In the genomic region with DNA sequence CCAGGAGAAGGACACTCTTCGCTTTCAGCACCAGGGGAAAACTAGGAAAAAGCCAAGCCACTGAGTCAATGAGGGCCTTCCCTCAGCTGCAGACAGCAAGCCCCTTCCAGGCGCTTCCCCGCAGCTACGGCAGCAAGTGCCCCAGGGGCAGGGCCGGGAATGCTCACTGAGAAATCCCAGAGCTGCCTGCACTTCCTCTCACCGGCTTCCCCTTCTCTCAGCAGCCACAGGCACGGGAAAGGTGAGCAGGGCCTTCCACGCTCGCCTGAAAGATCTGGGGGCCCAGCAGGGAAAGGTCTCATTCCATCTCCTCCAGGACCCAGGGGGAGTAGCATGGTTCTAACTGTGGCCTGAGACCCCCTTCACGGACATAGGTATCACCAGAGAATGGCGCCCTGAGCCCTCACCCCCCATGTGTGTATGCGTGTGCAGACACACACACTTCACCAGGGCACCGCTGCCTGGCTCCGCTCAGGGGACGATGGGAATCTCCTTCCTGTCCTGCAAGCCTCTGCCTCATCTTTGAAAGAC, we compare ENCODE assay signal across 24 cellular contexts. TPM values are rescaled to one million over a fixed set of nuclear protein-coding genes. Genes with fewer than 3 reads are reported as not detected.
DNase-seq lines count a peak whose midpoint lies in the region; ATAC-seq and TF ChIP-seq lines count a peak whose summit lies in the region.
"Had no signal": no experiment of that assay in that cellular context is flagged by ENCODE, and none has a peak within 500 bp of the region (broad histone marks: within the 10 kb centered on the region; RNA-seq: fewer than 3 reads in every experiment).

No MANE protein-coding gene starts in this region.

- no peaks in the 10 kb centered on the region for H3K9me3 ChIP-seq in spleen
- H3K9me3 ChIP-seq: thoracic aorta, vagina had no signal

- TF ChIP-seq POLR2A in spleen (IDR thresholded peaks at IDR 0.05) (no peak), GM18505 (IDR thresholded peaks at IDR 0.05; ENCODE audit: borderline replicate concordance, extremely low read depth, insufficient read depth, insufficient read length) (no peak)

- intact Hi-C loops in spleen (cut with DNase I; ENCODE audit: low total_unique reads), result no loop called here

- DNase-seq in activated naive CD4-positive, alpha-beta T cell treated with anti-CD3 and anti-CD28 coated beads, Interleukin-2, amount 10 ng/mL, durations not matched to agents 7 days and 5 days, result no peak
- no peak for DNase-seq in activated naive CD4-positive, alpha-beta T cell treated with anti-CD3 and anti-CD28 coated beads, Interleukin-2, amount 50 U/mL, for 16 hours
- DNase-seq in WTC11 (ENCODE audit: low spot score) (peak; percentile 40), left kidney (ENCODE audit: low read depth, low spot score) (peak; percentile 44), spleen (peak; percentile 64), midbrain (lab: John Stamatoyannopoulos, UW) (no peak)
- DNase-seq: activated CD4-positive, alpha-beta T cell treated with anti-CD3 and anti-CD28 coated beads, Interleukin-2, amount 50 U/mL, for 48 hours; activated CD8-positive, alpha-beta memory T cell treated with anti-CD3 and anti-CD28 coated beads, Interleukin-2, amount 50 U/mL, for 4 hours; CD8-positive, alpha-beta T cell; left ventricle myocardium superior; naive thymus-derived CD4-positive, alpha-beta T cell; NCI-H2029; NCI-H748 treated with DMSO at 0.1 percent for 48 hours; stimulated activated CD4-positive, alpha-beta T cell treated with anti-CD3 and anti-CD28 coated beads, Interleukin-15, amount 100 ng/mL, for 24 hours; stimulated activated naive CD4-positive, alpha-beta T cell treated with Interleukin-2 at 50 U/mL for 16 hours had no signal

- no peaks in the 10 kb centered on the region for H3K36me3 ChIP-seq in spleen
- H3K36me3 ChIP-seq: thoracic aorta, vagina had no signal

- peaks cover 0 to 5% (median 0%) of the 10 kb centered on the region in 7 donors for H3K27me3 ChIP-seq in spleen (replicated peaks in 1 of 7)
- H3K27me3 ChIP-seq: vagina had no signal

- H3K27ac ChIP-seq in spleen, result no peak overlapping the region
- H3K27ac ChIP-seq: 22Rv1, thoracic aorta, vagina had no signal

- no peak overlapping the region for H3K4me3 ChIP-seq in spleen
- H3K4me3 ChIP-seq: thoracic aorta, vagina had no signal

- peaks cover 4% of the 10 kb centered on the region for H3K36me3 Mint-ChIP-seq in activated naive CD4-positive, alpha-beta T cell treated with anti-CD3 and anti-CD28 coated beads, Interleukin-2, amount 10 ng/mL, durations not matched to agents 7 days and 5 days
- no peaks in the 10 kb centered on the region for H3K36me3 Mint-ChIP-seq in WTC11
- H3K36me3 Mint-ChIP-seq: activated naive CD4-positive, alpha-beta T cell treated with anti-CD3 and anti-CD28 coated beads, Interleukin-2, amount 50 U/mL, for 72 hours; CD8-positive, alpha-beta T cell; mesothelial cell of epicardium had no signal

- ATAC-seq in WTC11 (peak; percentile 56), GM18505 (IDR thresholded peaks at IDR 0.05; ENCODE audit: unreplicated experiment) (no peak), HG03045 (IDR thresholded peaks at IDR 0.05; ENCODE audit: unreplicated experiment) (no peak)
- ATAC-seq: activated CD4-positive, CD25-positive, alpha-beta regulatory T cell treated with anti-CD3 and anti-CD28 coated beads, Interleukin-2, amount 50 U/mL, for 24 hours; activated naive CD4-positive, alpha-beta T cell treated with anti-CD3 and anti-CD28 coated beads, Interleukin-2, amount 50 U/mL, for 72 hours; CD8-positive, alpha-beta T cell; left ventricle myocardium superior; naive thymus-derived CD4-positive, alpha-beta T cell had no signal

- CTCF ChIA-PET in activated naive CD4-positive, alpha-beta T cell treated with anti-CD3 and anti-CD28 coated beads, Interleukin-2, amount 10 ng/mL, durations not matched to agents 7 days and 5 days (lab: Charles Lee), result no interaction called here
- CTCF ChIA-PET in WTC11 (lab: Charles Lee), result interaction anchor here (1.0 kb wide), 1 partner anchor 659 kb away, joined by 3 read pairs; no protein-coding TSS in a partner anchor

- peaks cover 25 to 66% (median 56%) of the 10 kb centered on the region in 6 donors for H3K4me1 ChIP-seq in spleen

- H3K4me3 Mint-ChIP-seq in activated naive CD4-positive, alpha-beta T cell treated with anti-CD3 and anti-CD28 coated beads, Interleukin-2, amount 10 ng/mL, durations not matched to agents 7 days and 5 days, result no peak overlapping the region
- no peak overlapping the region; the same call in 1 of the 2 replicates for H3K4me3 Mint-ChIP-seq in WTC11
- H3K4me3 Mint-ChIP-seq: CD8-positive, alpha-beta T cell; mesothelial cell of epicardium; naive thymus-derived CD4-positive, alpha-beta T cell had no signal

- no peaks in the 10 kb centered on the region for H3K9me3 Mint-ChIP-seq in activated naive CD4-positive, alpha-beta T cell treated with anti-CD3 and anti-CD28 coated beads, Interleukin-2, amount 10 ng/mL, durations not matched to agents 7 days and 5 days
- no peaks in the 10 kb centered on the region for H3K9me3 Mint-ChIP-seq in WTC11
- H3K9me3 Mint-ChIP-seq: activated naive CD4-positive, alpha-beta T cell treated with anti-CD3 and anti-CD28 coated beads, Interleukin-2, amount 50 U/mL, for 72 hours; CD8-positive, alpha-beta T cell; mesothelial cell of epicardium; naive thymus-derived CD4-positive, alpha-beta T cell had no signal

- peaks cover 98% of the 10 kb centered on the region for H3K4me1 Mint-ChIP-seq in activated naive CD4-positive, alpha-beta T cell treated with anti-CD3 and anti-CD28 coated beads, Interleukin-2, amount 10 ng/mL, durations not matched to agents 7 days and 5 days
- H3K4me1 Mint-ChIP-seq in WTC11, result peaks cover 26% of the 10 kb centered on the region

- TF ChIP-seq CTCF in WTC11 (IDR thresholded peaks at IDR 0.05) (no peak), spleen (IDR thresholded peaks at IDR 0.05 in 8 of 11, conservative IDR thresholded peaks at IDR 0.05 in 3 of 11) (no peak)

- peaks cover 67% of the 10 kb centered on the region for H3K27me3 Mint-ChIP-seq in activated naive CD4-positive, alpha-beta T cell treated with anti-CD3 and anti-CD28 coated beads, Interleukin-2, amount 10 ng/mL, durations not matched to agents 7 days and 5 days
- peaks cover 6% of the 10 kb centered on the region; the same call in 1 of the 2 replicates for H3K27me3 Mint-ChIP-seq in WTC11 (ENCODE audit: low read depth)

- POLR2A ChIA-PET in WTC11 (lab: Charles Lee), result no interaction called here

- peak overlapping the region; percentile 52 for H3K27ac Mint-ChIP-seq in activated naive CD4-positive, alpha-beta T cell treated with anti-CD3 and anti-CD28 coated beads, Interleukin-2, amount 10 ng/mL, durations not matched to agents 7 days and 5 days
- H3K27ac Mint-ChIP-seq in WTC11, result no peak overlapping the region
- H3K27ac Mint-ChIP-seq: CD8-positive, alpha-beta T cell; mesothelial cell of epicardium; progenitor cell of endocrine pancreas had no signal

- WGBS in spleen, 5 donors, result 78 to 88% (median 83%) methylated on average over 12 to 15 of the region's 15 CpGs

TF ChIP-seq in WTC11, 78 proteins besides CTCF, POLR2A, EP300 and RAD21 (continues in another document):
- no peak for TF ChIP-seq IRF1 (CRISPR knock-in tag; IDR thresholded peaks at IDR 0.05)
- no peak for TF ChIP-seq NR2C2 (CRISPR knock-in tag; IDR thresholded peaks at IDR 0.05)
- no peak for TF ChIP-seq SOX15 (CRISPR knock-in tag; IDR thresholded peaks at IDR 0.05)
- TF ChIP-seq, protein P1, sequence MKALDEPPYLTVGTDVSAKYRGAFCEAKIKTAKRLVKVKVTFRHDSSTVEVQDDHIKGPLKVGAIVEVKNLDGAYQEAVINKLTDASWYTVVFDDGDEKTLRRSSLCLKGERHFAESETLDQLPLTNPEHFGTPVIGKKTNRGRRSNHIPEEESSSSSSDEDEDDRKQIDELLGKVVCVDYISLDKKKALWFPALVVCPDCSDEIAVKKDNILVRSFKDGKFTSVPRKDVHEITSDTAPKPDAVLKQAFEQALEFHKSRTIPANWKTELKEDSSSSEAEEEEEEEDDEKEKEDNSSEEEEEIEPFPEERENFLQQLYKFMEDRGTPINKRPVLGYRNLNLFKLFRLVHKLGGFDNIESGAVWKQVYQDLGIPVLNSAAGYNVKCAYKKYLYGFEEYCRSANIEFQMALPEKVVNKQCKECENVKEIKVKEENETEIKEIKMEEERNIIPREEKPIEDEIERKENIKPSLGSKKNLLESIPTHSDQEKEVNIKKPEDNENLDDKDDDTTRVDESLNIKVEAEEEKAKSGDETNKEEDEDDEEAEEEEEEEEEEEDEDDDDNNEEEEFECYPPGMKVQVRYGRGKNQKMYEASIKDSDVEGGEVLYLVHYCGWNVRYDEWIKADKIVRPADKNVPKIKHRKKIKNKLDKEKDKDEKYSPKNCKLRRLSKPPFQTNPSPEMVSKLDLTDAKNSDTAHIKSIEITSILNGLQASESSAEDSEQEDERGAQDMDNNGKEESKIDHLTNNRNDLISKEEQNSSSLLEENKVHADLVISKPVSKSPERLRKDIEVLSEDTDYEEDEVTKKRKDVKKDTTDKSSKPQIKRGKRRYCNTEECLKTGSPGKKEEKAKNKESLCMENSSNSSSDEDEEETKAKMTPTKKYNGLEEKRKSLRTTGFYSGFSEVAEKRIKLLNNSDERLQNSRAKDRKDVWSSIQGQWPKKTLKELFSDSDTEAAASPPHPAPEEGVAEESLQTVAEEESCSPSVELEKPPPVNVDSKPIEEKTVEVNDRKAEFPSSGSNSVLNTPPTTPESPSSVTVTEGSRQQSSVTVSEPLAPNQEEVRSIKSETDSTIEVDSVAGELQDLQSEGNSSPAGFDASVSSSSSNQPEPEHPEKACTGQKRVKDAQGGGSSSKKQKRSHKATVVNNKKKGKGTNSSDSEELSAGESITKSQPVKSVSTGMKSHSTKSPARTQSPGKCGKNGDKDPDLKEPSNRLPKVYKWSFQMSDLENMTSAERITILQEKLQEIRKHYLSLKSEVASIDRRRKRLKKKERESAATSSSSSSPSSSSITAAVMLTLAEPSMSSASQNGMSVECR (CRISPR knock-in tag; IDR thresholded peaks at IDR 0.05; ENCODE audit: borderline replicate concordance), result no peak

RNA-seq across cellular contexts. Expression of gene FOSL2, which starts 29.6 kb away (rescaled TPM):
- total RNA-seq in WTC11 (2021) (3.9 to 4.5 TPM (median 4.0 TPM) in 3 replicates), spleen (100 to 1,000 TPM in 3 of 7 donors, 10 to 100 TPM in 4; 53.0 to 134 (median 97.1) TPM)
- polyA plus RNA-seq in spleen, result 10 to 100 TPM in 1 of 3 donors, 1 to 10 TPM in 2; 3.2 to 14.8 (median 4.7) TPM

Comparison
In these comparisons a context has a peak if more than half of its experiments do, and no peak if none do; other contexts are left out.
1. DNase-seq: peak in WTC11 (single experiment), left kidney (single experiment) and spleen (single experiment); none in activated naive CD4-positive, alpha-beta T cell treated with anti-CD3 and anti-CD28 coated beads, Interleukin-2, amount 10 ng/mL, durations not matched to agents 7 days and 5 days (single experiment), activated naive CD4-positive, alpha-beta T cell treated with anti-CD3 and anti-CD28 coated beads, Interleukin-2, amount 50 U/mL, for 16 hours (single experiment) and midbrain (single experiment).